In genomic region chr12:50188875-50189575, GRCh38 we compare ENCODE assay signal across 8 cellular contexts. TPM values are rescaled to one million over a fixed set of nuclear protein-coding genes. Genes with fewer than 3 reads are reported as not detected.
DNase-seq lines count a peak whose midpoint lies in the region; ATAC-seq and TF ChIP-seq lines count a peak whose summit lies in the region.

No MANE protein-coding gene starts in this region.

- peaks cover 31% of the 10 kb centered on the region for H3K36me3 Mint-ChIP-seq in activated CD8-positive, alpha-beta T cell treated with anti-CD3 and anti-CD28 coated beads for 36 hours (ENCODE audit: low read depth)

- H3K36me3 ChIP-seq in HAP-1 (replicated peaks) (0 out of 2 replicates have a peak, but pooled peaks cover 6% of the 10 kb centered on the region), gastroesophageal sphincter (peaks cover 0 to 46% of the 10 kb centered on the region in 2 donors)

- H3K9me3 Mint-ChIP-seq in activated CD8-positive, alpha-beta T cell treated with anti-CD3 and anti-CD28 coated beads for 36 hours: no peaks in the 10 kb centered on the region

- intact Hi-C loops in activated CD8-positive, alpha-beta T cell treated with anti-CD3 and anti-CD28 coated beads for 36 hours (cut with micrococcal nuclease): loop anchor here (10.0 kb wide), 1 partner anchor 126 kb away; no protein-coding TSS in a partner anchor
- intact Hi-C loops in Right ventricle myocardium superior (cut with DNase I): loop anchor here (10.0 kb wide), 1 partner anchor 126 kb away; no protein-coding TSS in a partner anchor

- H3K4me1 ChIP-seq in HAP-1 (peaks cover 39% of the 10 kb centered on the region), gastroesophageal sphincter (peaks cover 0 to 33% (median 23%) of the 10 kb centered on the region in 3 donors)

- no peak for TF ChIP-seq EP300 in gastroesophageal sphincter (IDR thresholded peaks at IDR 0.05)

- POLR2A ChIA-PET in activated CD8-positive, alpha-beta T cell treated with anti-CD3 and anti-CD28 coated beads for 36 hours (lab: Charles Lee): interaction anchor here (1.6 to 3.1 kb wide), 2 partner anchors 11 to 22 kb away, joined by 5 to 11 read pairs; partner anchors contain the start of gene CERS5

- no peak for TF ChIP-seq POLR2A in gastroesophageal sphincter (IDR thresholded peaks at IDR 0.05)

- no peak for ATAC-seq in activated CD8-positive, alpha-beta T cell treated with anti-CD3 and anti-CD28 coated beads for 36 hours
- ATAC-seq in gastroesophageal sphincter: no peak
- ATAC-seq in GM18868 (IDR thresholded peaks at IDR 0.05; ENCODE audit: unreplicated experiment): no peak
- no peak for ATAC-seq in Right ventricle myocardium superior (ENCODE audit: poor library complexity)

- in situ Hi-C loops in HAP-1 (cut with MboI; ENCODE audit: low sequenced_read_pairs): loop anchor here (10.0 kb wide), 1 partner anchor 126 kb away; no protein-coding TSS in a partner anchor

- H3K27ac ChIP-seq in gastroesophageal sphincter: peak overlapping the region in 3 of 4 donors; percentile 24 to 62 (median 40)

- no peak for TF ChIP-seq CTCF in activated CD8-positive, alpha-beta T cell treated with anti-CD3 and anti-CD28 coated beads for 36 hours (IDR thresholded peaks at IDR 0.05)
- TF ChIP-seq CTCF in gastroesophageal sphincter (IDR thresholded peaks at IDR 0.05): no peak

- peak overlapping the region; percentile 92 for H3K27ac Mint-ChIP-seq in activated CD8-positive, alpha-beta T cell treated with anti-CD3 and anti-CD28 coated beads for 36 hours

- H3K4me1 Mint-ChIP-seq in activated CD8-positive, alpha-beta T cell treated with anti-CD3 and anti-CD28 coated beads for 36 hours (ENCODE audit: low read depth): peaks cover 50% of the 10 kb centered on the region

- H3K27me3 Mint-ChIP-seq in activated CD8-positive, alpha-beta T cell treated with anti-CD3 and anti-CD28 coated beads for 36 hours: no peaks in the 10 kb centered on the region

- H3K4me3 Mint-ChIP-seq in activated CD8-positive, alpha-beta T cell treated with anti-CD3 and anti-CD28 coated beads for 36 hours: no peak overlapping the region

- H3K27me3 ChIP-seq in HAP-1 (ENCODE audit: low read depth) (no peaks in the 10 kb centered on the region), gastroesophageal sphincter (no peaks in the 10 kb centered on the region)

- H3K9me3 ChIP-seq in HAP-1 (no peaks in the 10 kb centered on the region), gastroesophageal sphincter (no peaks in the 10 kb centered on the region)

- peak; percentile 34 to 57 for DNase-seq in HAP-1 (ENCODE audit: low spot score in 2 of 2)
- peak; percentile 33 for DNase-seq in activated CD8-positive, alpha-beta T cell treated with anti-CD3 and anti-CD28 coated beads for 36 hours
- DNase-seq in stimulated activated CD8-positive, alpha-beta memory T cell treated with anti-CD3 and anti-CD28 coated beads, Interleukin-4, amount 100 ng/mL, for 48 hours: peak; percentile 52
- no peak for DNase-seq in NCI-H187 treated with DMSO at 0.1 percent for 48 hours (lab: John Stamatoyannopoulos, UW)
- DNase-seq in mesenteric fat pad (ENCODE audit: low spot score): no peak
- DNase-seq in Right ventricle myocardium superior: no peak

- 80 to 100% methylated on average over 2 to 4 of the region's 5 CpGs for WGBS in gastroesophageal sphincter (ENCODE audit: low coverage in 1 of 2), 2 donors

- CTCF ChIA-PET in activated CD8-positive, alpha-beta T cell treated with anti-CD3 and anti-CD28 coated beads for 36 hours (lab: Charles Lee): interaction anchor here (1.1 to 1.8 kb wide), 2 partner anchors 78 to 125 kb away, joined by 3 to 4 read pairs; partner anchors contain the start of gene COX14

- H3K4me3 ChIP-seq in HAP-1: no peak overlapping the region
- no peak overlapping the region for H3K4me3 ChIP-seq in gastroesophageal sphincter

RNA-seq across cellular contexts. Expression of gene CERS5, which starts 21.9 kb away (rescaled TPM):
- 10 to 100 TPM; 33.9 to 39.5 TPM for total RNA-seq in activated CD8-positive, alpha-beta T cell treated with anti-CD3 and anti-CD28 coated beads for 36 hours
- total RNA-seq in gastroesophageal sphincter: 10 to 100 TPM; 23.4 to 27.9 (median 26.4) TPM
- total RNA-seq in mesenteric fat pad: 46.5 TPM
- 7.3 TPM for total RNA-seq in Right ventricle myocardium superior

Comparison
In these comparisons a context has a peak if more than half of its experiments do, and no peak if none do; other contexts are left out.
1. DNase-seq: peak in HAP-1 (2 of 2), activated CD8-positive, alpha-beta T cell treated with anti-CD3 and anti-CD28 coated beads for 36 hours (single experiment) and stimulated activated CD8-positive, alpha-beta memory T cell treated with anti-CD3 and anti-CD28 coated beads, Interleukin-4, amount 100 ng/mL, for 48 hours (single experiment); none in NCI-H187 treated with DMSO at 0.1 percent for 48 hours (single experiment), mesenteric fat pad (single experiment) and Right ventricle myocardium superior (single experiment).